In genomic region chr19:4985551-4985991, GRCh38 we compare ENCODE assay signal across 19 cellular contexts. TPM values are rescaled to one million over a fixed set of nuclear protein-coding genes. Genes with fewer than 3 reads are reported as not detected.
A peak's percentile ranks its signal among the peaks of the same experiment; 100 is the strongest.
DNase-seq lines count a peak whose midpoint lies in the region; ATAC-seq, FAIRE-seq and TF ChIP-seq lines count a peak whose summit lies in the region.
"Had no signal": no experiment of that assay in that cellular context is flagged by ENCODE, and none has a peak within 500 bp of the region (broad histone marks: within the 10 kb centered on the region; RNA-seq: fewer than 3 reads in every experiment).

No MANE protein-coding gene starts in this region.

- CTCF ChIA-PET in HepG2 (lab: Yijun Ruan, JAX; ENCODE audit: low intra/inter-chr PET ratio, low total read pairs), result no interaction called here

- no peaks in the 10 kb centered on the region for H3K9me3 ChIP-seq in HepG2 (ENCODE audit: low read length)
- no peaks in the 10 kb centered on the region for H3K9me3 ChIP-seq in right lobe of liver
- H3K9me3 ChIP-seq in astrocyte (ENCODE audit: insufficient read depth, low read depth, low read length), result no peaks in the 10 kb centered on the region
- no peaks in the 10 kb centered on the region for H3K9me3 ChIP-seq in vagina

- H3K9me3 Mint-ChIP-seq in astrocyte (ENCODE audit: unreplicated experiment) (no peaks in the 10 kb centered on the region), nephron (no peaks in the 10 kb centered on the region)
- H3K9me3 Mint-ChIP-seq: activated naive CD4-positive, alpha-beta T cell treated with anti-CD3 and anti-CD28 coated beads, Interleukin-2, amount 10 ng/mL, durations not matched to agents 7 days and 5 days; activated T-cell treated with anti-CD3 and anti-CD28 coated beads, Interleukin-2, amount 50 U/mL, for 4 hours had no signal

- TF ChIP-seq EP300 in HepG2 (IDR thresholded peaks at IDR 0.05; ENCODE audit: low read depth in 2 of 2, low read length in 2 of 2) (no peak), HepG2 (CRISPR knock-in tag; IDR thresholded peaks at IDR 0.05; ENCODE audit: borderline replicate concordance) (no peak)

- FAIRE-seq in HepG2 (lab: Jason Lieb, UNC) (no peak), astrocyte (lab: Jason Lieb, UNC) (no peak)

- H4K20me1 ChIP-seq in HepG2 (ENCODE audit: insufficient read depth, low read length), result peaks cover 52% of the 10 kb centered on the region
- peaks cover 91% of the 10 kb centered on the region for H4K20me1 ChIP-seq in astrocyte (ENCODE audit: insufficient read depth, low read length)

- POLR2A ChIA-PET in HepG2 (lab: Yijun Ruan, JAX), result no interaction called here

- H3K27ac ChIP-seq in HepG2 (ENCODE audit: extremely low read length, insufficient read depth, low read length) (no peak overlapping the region), right lobe of liver (no peak overlapping the region), astrocyte (ENCODE audit: low read depth, low read length) (no peak overlapping the region), vagina (peak overlapping the region; percentile 69)
- H3K27ac ChIP-seq: foreskin keratinocyte had no signal

- no TSS peak for BruUV-seq in HepG2 (replicated peaks; lab: Mats Ljungman, UMichigan)

- H3K4me1 ChIP-seq in HepG2 (ENCODE audit: insufficient read depth, low read length) (no peaks in the 10 kb centered on the region), right lobe of liver (peaks cover 0 to 3% (median 0%) of the 10 kb centered on the region in 4 donors), astrocyte (ENCODE audit: insufficient read depth, low read length) (peaks cover 20% of the 10 kb centered on the region), vagina (peaks cover 91% of the 10 kb centered on the region)
- H3K4me1 ChIP-seq: foreskin keratinocyte had no signal

- no peak for TF ChIP-seq RAD21 in HepG2 (CRISPR knock-in tag; IDR thresholded peaks at IDR 0.05)

- DNase-seq in HepG2 (ENCODE audit: low spot score) (no peak), right lobe of liver (no peak), astrocyte (ENCODE audit: low read depth) (no peak), vagina (ENCODE audit: extremely low spot score in 2 of 2) (no peak), DMS 273 treated with DMSO at 0.1 percent for 48 hours (lab: John Stamatoyannopoulos, UW) (no peak)
- DNase-seq in stimulated activated CD4-positive, alpha-beta T cell treated with anti-CD3 and anti-CD28 coated beads, Interleukin-1b, Interleukin-23, amount 100 ng/mL, for 48 hours, result no peak
- DNase-seq: activated CD8-positive, alpha-beta memory T cell treated with anti-CD3 and anti-CD28 coated beads for 24 hours; activated naive CD4-positive, alpha-beta T cell treated with anti-CD3 and anti-CD28 coated beads, Interleukin-2, amount 10 ng/mL, durations not matched to agents 7 days and 5 days; activated T-cell treated with anti-CD3 and anti-CD28 coated beads, Interleukin-2, amount 50 U/mL, for 4 hours; Calu3; cerebellar nuclear complex; foreskin keratinocyte; islet precursor cell; NCI-H1436 treated with DMSO at 0.1 percent for 48 hours; nucleus accumbens; OCI-M1; Right ventricle myocardium superior had no signal

- ATAC-seq in HepG2 (no peak), right lobe of liver (no peak), GM21529 (IDR thresholded peaks at IDR 0.05; ENCODE audit: unreplicated experiment) (no peak)
- ATAC-seq: activated T-cell treated with anti-CD3 and anti-CD28 coated beads, Interleukin-2, amount 50 U/mL, for 4 hours; foreskin keratinocyte had no signal

- TF ChIP-seq CTCF in HepG2 (CRISPR knock-in tag; IDR thresholded peaks at IDR 0.05) (no peak), right lobe of liver (IDR thresholded peaks at IDR 0.05) (no peak), astrocyte (IDR thresholded peaks at IDR 0.05; ENCODE audit: insufficient read depth, low read depth, low read length) (no peak), nephron (IDR thresholded peaks at IDR 0.05; ENCODE audit: unreplicated experiment in 3 of 3) (no peak), vagina (IDR thresholded peaks at IDR 0.05) (no peak)

- H3K4me3 Mint-ChIP-seq in astrocyte (ENCODE audit: unreplicated experiment), result no peak overlapping the region
- no peak overlapping the region for H3K4me3 Mint-ChIP-seq in nephron
- H3K4me3 Mint-ChIP-seq: activated naive CD4-positive, alpha-beta T cell treated with anti-CD3 and anti-CD28 coated beads, Interleukin-2, amount 10 ng/mL, durations not matched to agents 7 days and 5 days; activated T-cell treated with anti-CD3 and anti-CD28 coated beads, Interleukin-2, amount 50 U/mL, for 4 hours had no signal

- H3K4me1 Mint-ChIP-seq in astrocyte (ENCODE audit: low read depth, unreplicated experiment) (peaks cover 40% of the 10 kb centered on the region), nephron (peaks cover 60% of the 10 kb centered on the region)

- H3K4me2 ChIP-seq in HepG2 (ENCODE audit: low read depth, low read length), result no peak overlapping the region
- no peak overlapping the region for H3K4me2 ChIP-seq in astrocyte (ENCODE audit: low read length)

- peaks cover 4 to 6% of the 10 kb centered on the region in 2 experiments; a peak in 3 of 5 replicates for H3K36me3 ChIP-seq in HepG2 (replicated peaks in 1 of 2; ENCODE audit: control insufficient read depth in 1 of 2, insufficient read depth in 2 of 2, low read length in 2 of 2)
- H3K36me3 ChIP-seq in right lobe of liver, result no peaks in the 10 kb centered on the region
- no peaks in the 10 kb centered on the region for H3K36me3 ChIP-seq in astrocyte (ENCODE audit: insufficient read depth, low read length)
- H3K36me3 ChIP-seq in vagina, result no peaks in the 10 kb centered on the region

- H3K4me3 ChIP-seq in HepG2 (replicated peaks in 1 of 3; ENCODE audit: insufficient read depth in 1 of 3, low read depth in 2 of 3, low read length in 3 of 3) (no peak overlapping the region), right lobe of liver (no peak overlapping the region), astrocyte (ENCODE audit: insufficient read depth, low read depth, low read length) (no peak overlapping the region), vagina (peak overlapping the region in 1 of 2 donors; percentile 14)

- H3K27me3 Mint-ChIP-seq in astrocyte (ENCODE audit: low read depth, unreplicated experiment), result no peaks in the 10 kb centered on the region
- H3K27me3 Mint-ChIP-seq in nephron (ENCODE audit: low read depth), result no peaks in the 10 kb centered on the region
- H3K27me3 Mint-ChIP-seq: activated naive CD4-positive, alpha-beta T cell treated with anti-CD3 and anti-CD28 coated beads, Interleukin-2, amount 10 ng/mL, durations not matched to agents 7 days and 5 days had no signal

- H2AFZ ChIP-seq in HepG2 (ENCODE audit: low read length) (no peak overlapping the region), astrocyte (ENCODE audit: low read depth, low read length) (no peak overlapping the region)

- H3K79me2 ChIP-seq in HepG2 (ENCODE audit: insufficient read depth, low read length) (peaks cover 61% of the 10 kb centered on the region), astrocyte (ENCODE audit: insufficient read depth, low read length) (peaks cover 93% of the 10 kb centered on the region)

- WGBS in HepG2 (ENCODE audit: low lambda C conversion rate), result 93% methylated on average over 14 of the region's 22 CpGs
- no CpG with 5 or more reads among the region's 22 CpGs for WGBS in right lobe of liver (ENCODE audit: insufficient coverage, low coverage, low lambda C conversion rate, missing lambda C conversion rate)

- no peaks in the 10 kb centered on the region for H3K36me3 Mint-ChIP-seq in astrocyte (ENCODE audit: low read depth, unreplicated experiment)
- H3K36me3 Mint-ChIP-seq in nephron (ENCODE audit: low read depth), result no peaks in the 10 kb centered on the region
- H3K36me3 Mint-ChIP-seq: activated naive CD4-positive, alpha-beta T cell treated with anti-CD3 and anti-CD28 coated beads, Interleukin-2, amount 10 ng/mL, durations not matched to agents 7 days and 5 days had no signal

- intact Hi-C loops in HepG2 (cut with micrococcal nuclease; ENCODE audit: unreplicated experiment), result no loop called here
- intact Hi-C loops in right lobe of liver (cut with DNase I), result no loop called here
- intact Hi-C loops in vagina (cut with DNase I), result no loop called here

- peak overlapping the region; percentile 38 for H3K27ac Mint-ChIP-seq in astrocyte (ENCODE audit: unreplicated experiment)
- H3K27ac Mint-ChIP-seq in nephron, result peak overlapping the region; percentile 49 to 88 (median 79)
- H3K27ac Mint-ChIP-seq: activated naive CD4-positive, alpha-beta T cell treated with anti-CD3 and anti-CD28 coated beads, Interleukin-2, amount 10 ng/mL, durations not matched to agents 7 days and 5 days had no signal

- H3K9ac ChIP-seq in HepG2 (ENCODE audit: insufficient read depth, low read depth, low read length), result no peak overlapping the region
- no peak overlapping the region for H3K9ac ChIP-seq in astrocyte (ENCODE audit: low read length)

- in situ Hi-C loops in HepG2 (cut with HindIII; ENCODE audit: extremely low pct_ligation_motif_present, low pct_unique_long_range_greater_than_20kb), result no loop called here

- H3K27me3 ChIP-seq in HepG2 (ENCODE audit: control insufficient read depth in 1 of 2, insufficient read depth in 2 of 2, low read length in 2 of 2), result no peaks in the 10 kb centered on the region
- H3K27me3 ChIP-seq in right lobe of liver, result no peaks in the 10 kb centered on the region
- no peaks in the 10 kb centered on the region for H3K27me3 ChIP-seq in astrocyte (ENCODE audit: insufficient read depth, low read length)
- no peaks in the 10 kb centered on the region for H3K27me3 ChIP-seq in vagina
- H3K27me3 ChIP-seq: foreskin keratinocyte had no signal

- TF ChIP-seq POLR2A in HepG2 (IDR thresholded peaks at IDR 0.05; ENCODE audit: insufficient read depth in 1 of 2, low read depth in 2 of 2, low read length in 2 of 2) (no peak), right lobe of liver (IDR thresholded peaks at IDR 0.05) (no peak), vagina (IDR thresholded peaks at IDR 0.05) (no peak)

RNA-seq across cellular contexts. Expression of gene KDM4B, which starts 16.7 kb away (rescaled TPM):
- total RNA-seq in HepG2 (2016; rRNA removed; fragmentation: Illumina TruSeq; extraction: Trizol), result 4.4 and 4.9 TPM in 2 replicates
- 8.2 and 11.5 TPM in 2 replicates for total RNA-seq in HepG2 (2016; cell fraction: cytosol; rRNA removed; fragmentation: Illumina TruSeq; extraction: Trizol; ENCODE audit: low read depth)
- total RNA-seq in HepG2 (2016; cell fraction: insoluble cytoplasmic fraction; rRNA removed; fragmentation: Illumina TruSeq; extraction: Trizol), result 3.5 and 4.9 TPM in 2 replicates
- total RNA-seq in HepG2 (2016; cell fraction: membrane; rRNA removed; fragmentation: Illumina TruSeq; extraction: Trizol), result 3.1 and 3.8 TPM in 2 replicates
- total RNA-seq in HepG2 (2016; cell fraction: nucleus; rRNA removed; fragmentation: Illumina TruSeq; extraction: Trizol), result 3.9 and 4.5 TPM in 2 replicates
- 14.6 and 18.6 TPM in 2 replicates for polyA plus RNA-seq in HepG2 (2011; rRNA removed)
- polyA plus RNA-seq in HepG2 (2011; cell fraction: cytosol; rRNA removed), result 6.9 and 11.2 TPM in 2 replicates
- 33.5 and 43.5 TPM in 2 replicates for polyA plus RNA-seq in HepG2 (2011; cell fraction: nucleus; rRNA removed)
- 13.7 TPM in 2 replicates for polyA plus RNA-seq in HepG2 (2012)
- polyA plus RNA-seq in HepG2 (2016; cell fraction: cytosol; fragmentation: Illumina TruSeq; extraction: Trizol; ENCODE audit: low read depth), result 0.49 and 0.51 TPM in 2 replicates
- polyA plus RNA-seq in HepG2 (2016; cell fraction: insoluble cytoplasmic fraction; fragmentation: Illumina TruSeq; extraction: Trizol; ENCODE audit: low read depth), result 4.1 and 5.2 TPM in 2 replicates
- polyA plus RNA-seq in HepG2 (2016; cell fraction: membrane; fragmentation: Illumina TruSeq; extraction: Trizol; ENCODE audit: low read depth), result 0.86 and 1.2 TPM in 2 replicates
- polyA plus RNA-seq in HepG2 (2016; cell fraction: nucleus; fragmentation: Illumina TruSeq; extraction: Trizol; ENCODE audit: insufficient read depth, low read depth), result 7.8 and 9.0 TPM in 2 replicates
- polyA minus RNA-seq in HepG2 (2011; rRNA and poly(A)+ RNA removed; ENCODE audit: low replicate concordance), result 27.9 and 166 TPM in 2 replicates
- 29.8 and 30.8 TPM in 2 replicates for polyA minus RNA-seq in HepG2 (2011; cell fraction: cytosol; rRNA and poly(A)+ RNA removed)
- polyA minus RNA-seq in HepG2 (2011; cell fraction: nucleus; rRNA and poly(A)+ RNA removed), result 29.2 and 30.7 TPM in 2 replicates
- total RNA-seq in right lobe of liver, result 10 to 100 TPM; 14.2 to 36.9 (median 29.1) TPM
- 55.2 and 61.4 TPM in 2 replicates for total RNA-seq in astrocyte
- total RNA-seq in vagina, result 59.7 TPM
